Comparison of ENCODE assay signal across 9 cellular contexts in genomic region chr3:169846458-169847193, GRCh38. TPM values are rescaled to one million over a fixed set of nuclear protein-coding genes. Genes with fewer than 3 reads are reported as not detected.
A peak's percentile ranks its signal among the peaks of the same experiment; 100 is the strongest.
DNase-seq lines count a peak whose midpoint lies in the region; ATAC-seq and TF ChIP-seq lines count a peak whose summit lies in the region.
"Had no signal": no experiment of that assay in that cellular context is flagged by ENCODE, and none has a peak within 500 bp of the region (broad histone marks: within the 10 kb centered on the region; RNA-seq: fewer than 3 reads in every experiment).

No MANE protein-coding gene starts in this region.

- H3K36me3 ChIP-seq in CD8-positive, alpha-beta T cell (ENCODE audit: insufficient read depth, low read length), result no peaks in the 10 kb centered on the region

- no peaks in the 10 kb centered on the region for H3K9me3 ChIP-seq in CD8-positive, alpha-beta T cell (ENCODE audit: low read length)

- H3K27me3 ChIP-seq in CD8-positive, alpha-beta T cell (ENCODE audit: insufficient read depth, low read length), result no peaks in the 10 kb centered on the region

- TF ChIP-seq CTCF in retinal pigment epithelial cell (conservative IDR thresholded peaks at IDR 0.05; ENCODE audit: low read depth, low read length) (no peak), endothelial cell (IDR thresholded peaks at IDR 0.05; ENCODE audit: unreplicated experiment) (no peak)
- no peak for TF ChIP-seq CTCF in CD8-positive, alpha-beta T cell (IDR thresholded peaks at IDR 0.05)

- POLR2A ChIA-PET in CD8-positive, alpha-beta T cell (lab: Charles Lee), result no interaction called here

- peaks cover 9% of the 10 kb centered on the region for H3K4me1 Mint-ChIP-seq in endothelial cell (ENCODE audit: unreplicated experiment)
- H3K4me1 Mint-ChIP-seq in CD8-positive, alpha-beta T cell (ENCODE audit: low read depth), result no peaks in the 10 kb centered on the region

- intact Hi-C loops in CD8-positive, alpha-beta T cell (cut with DNase I, micrococcal nuclease), result no loop called here

- CTCF ChIA-PET in CD8-positive, alpha-beta T cell (lab: Charles Lee), result interaction anchor here (1.5 kb wide), 1 partner anchor 16 kb away, joined by 4 read pairs; no protein-coding TSS in a partner anchor

- no peak overlapping the region for H3K4me3 ChIP-seq in retinal pigment epithelial cell (ENCODE audit: low read length)
- H3K4me3 ChIP-seq in CD8-positive, alpha-beta T cell (ENCODE audit: low read depth, low read length), result no peak overlapping the region

- no peaks in the 10 kb centered on the region for H3K9me3 Mint-ChIP-seq in endothelial cell (ENCODE audit: unreplicated experiment)
- no peaks in the 10 kb centered on the region for H3K9me3 Mint-ChIP-seq in CD8-positive, alpha-beta T cell
- H3K9me3 Mint-ChIP-seq: activated T-cell treated with anti-CD3 and anti-CD28 coated beads, Interleukin-2, amount 50 U/mL, for 4 hours had no signal

- ATAC-seq in GM18867 (IDR thresholded peaks at IDR 0.05; ENCODE audit: unreplicated experiment), result peak; percentile 96
- ATAC-seq in HG02840 (IDR thresholded peaks at IDR 0.05; ENCODE audit: low FRiP score, unreplicated experiment), result peak; percentile 98
- no peak for ATAC-seq in CD8-positive, alpha-beta T cell
- ATAC-seq: activated T-cell treated with anti-CD3 and anti-CD28 coated beads, Interleukin-2, amount 50 U/mL, for 4 hours had no signal

- no peak overlapping the region for H3K27ac ChIP-seq in CD8-positive, alpha-beta T cell (ENCODE audit: low read depth, low read length)

- no peak overlapping the region for H3K4me3 Mint-ChIP-seq in endothelial cell (ENCODE audit: unreplicated experiment)
- no peak overlapping the region for H3K4me3 Mint-ChIP-seq in CD8-positive, alpha-beta T cell
- H3K4me3 Mint-ChIP-seq: activated T-cell treated with anti-CD3 and anti-CD28 coated beads, Interleukin-2, amount 50 U/mL, for 4 hours had no signal

- H3K36me3 Mint-ChIP-seq in endothelial cell (ENCODE audit: low read depth, unreplicated experiment), result no peaks in the 10 kb centered on the region
- no peaks in the 10 kb centered on the region for H3K36me3 Mint-ChIP-seq in CD8-positive, alpha-beta T cell

- peaks cover 3% of the 10 kb centered on the region for H3K27me3 Mint-ChIP-seq in endothelial cell (ENCODE audit: unreplicated experiment)
- H3K27me3 Mint-ChIP-seq in CD8-positive, alpha-beta T cell (ENCODE audit: low read depth), result peaks cover 15% of the 10 kb centered on the region

- peak; percentile 36 for DNase-seq in RPMI7951 (ENCODE audit: low read depth)
- peak; percentile 48 for DNase-seq in retinal pigment epithelial cell (ENCODE audit: low read depth)
- no peak for DNase-seq in endothelial cell (ENCODE audit: low spot score)
- DNase-seq in NCI-H2227 treated with DMSO at 0.1 percent for 48 hours (lab: John Stamatoyannopoulos, UW), result no peak
- DNase-seq in NCI-H128 (lab: John Stamatoyannopoulos, UW; ENCODE audit: unreplicated experiment), result no peak
- no peak for DNase-seq in CD8-positive, alpha-beta T cell
- DNase-seq: activated T-cell treated with anti-CD3 and anti-CD28 coated beads, Interleukin-2, amount 50 U/mL, for 4 hours had no signal

- H3K4me1 ChIP-seq in CD8-positive, alpha-beta T cell (ENCODE audit: insufficient read depth, low read length), result no peaks in the 10 kb centered on the region

- no peak overlapping the region for H3K27ac Mint-ChIP-seq in endothelial cell (ENCODE audit: unreplicated experiment)
- H3K27ac Mint-ChIP-seq in CD8-positive, alpha-beta T cell, result no peak overlapping the region

RNA-seq across cellular contexts. Expression of gene LRRC31, which starts 23.1 kb away (rescaled TPM):
- total RNA-seq in RPMI7951 (2014; rRNA removed; shearing (Covaris generic)), result not detected in 2 replicates
- total RNA-seq in endothelial cell (ENCODE audit: unreplicated experiment), result 0.23 TPM
- total RNA-seq in CD8-positive, alpha-beta T cell, result not detected
- total RNA-seq: activated T-cell treated with anti-CD3 and anti-CD28 coated beads, Interleukin-2, amount 50 U/mL, for 4 hours had no signal

RNA-seq across cellular contexts. Expression of gene LRRC34, which starts 33.9 kb away (rescaled TPM):
- total RNA-seq in RPMI7951 (2014; rRNA removed; shearing (Covaris generic)), result 8.5 and 9.4 TPM in 2 replicates
- total RNA-seq in endothelial cell (ENCODE audit: unreplicated experiment), result 5.6 TPM
- total RNA-seq in CD8-positive, alpha-beta T cell, result under 1 TPM; 0.36 to 0.54 TPM

RNA-seq across cellular contexts. Expression of gene LRRIQ4, which starts 34.0 kb away (rescaled TPM):
- total RNA-seq in RPMI7951 (2014; rRNA removed; shearing (Covaris generic)), result not detected in 2 replicates
- 0.38 TPM for total RNA-seq in endothelial cell (ENCODE audit: unreplicated experiment)
- not detected for total RNA-seq in CD8-positive, alpha-beta T cell
- total RNA-seq: activated T-cell treated with anti-CD3 and anti-CD28 coated beads, Interleukin-2, amount 50 U/mL, for 4 hours had no signal

Comparison
In these comparisons a context has a peak if more than half of its experiments do, and no peak if none do; other contexts are left out.
1. DNase-seq: peak in RPMI7951 (single experiment) and retinal pigment epithelial cell (single experiment); none in endothelial cell (single experiment), NCI-H2227 treated with DMSO at 0.1 percent for 48 hours (single experiment), NCI-H128 (single experiment) and CD8-positive, alpha-beta T cell (0 of 7).